8 cellular contexts compared by ENCODE assay signal in genomic region chr10:103197177-103197576, GRCh38. TPM values are rescaled to one million over a fixed set of nuclear protein-coding genes. Genes with fewer than 3 reads are reported as not detected.
DNase-seq lines count a peak whose midpoint lies in the region; ATAC-seq and TF ChIP-seq lines count a peak whose summit lies in the region.

No MANE protein-coding gene starts in this region.

- peak overlapping the region in 5 of 11 experiments; percentile 15 to 84 (median 61); a peak in 8 of 22 replicates for H3K9ac ChIP-seq in BLaER1 treated with 17β-estradiol and CSF1 and Interleukin-3, amounts not matched to agents 10 nM and 100 nM

- H3K4me1 ChIP-seq in BLaER1 treated with 17β-estradiol and CSF1 and Interleukin-3, amounts not matched to agents 10 nM and 100 nM = peaks cover 23 to 66% (median 30%) of the 10 kb centered on the region in 10 experiments
- H3K4me1 ChIP-seq in right lobe of liver = peaks cover 0 to 17% (median 2%) of the 10 kb centered on the region in 4 donors

- H3K27ac ChIP-seq in BLaER1 treated with 17β-estradiol and CSF1 and Interleukin-3, amounts not matched to agents 10 nM and 100 nM = peak overlapping the region in 7 of 11 experiments; percentile 10 to 91 (median 68); a peak in 13 of 22 replicates
- H3K27ac ChIP-seq in brain microvascular endothelial cell (no peak overlapping the region), right lobe of liver (peak overlapping the region; percentile 30 to 71 (median 59))

- intact Hi-C loops in right lobe of liver (cut with DNase I) = no loop called here

- peak; percentile 91 for DNase-seq in M059J (ENCODE audit: low read depth)
- DNase-seq in brain microvascular endothelial cell = peak; percentile 70
- peak; percentile 68 to 74 (median 70) for DNase-seq in right lobe of liver
- DNase-seq in ureter (ENCODE audit: low spot score) = peak; percentile 50

- no peaks in the 10 kb centered on the region for H3K9me3 ChIP-seq in BLaER1 treated with 17β-estradiol and CSF1 and Interleukin-3, amounts not matched to agents 10 nM and 100 nM (replicated peaks in 1 of 11)
- no peaks in the 10 kb centered on the region for H3K9me3 ChIP-seq in right lobe of liver

- no peak for TF ChIP-seq CTCF in brain microvascular endothelial cell (IDR thresholded peaks at IDR 0.05; ENCODE audit: low read depth, low read length, missing control alignments)
- TF ChIP-seq CTCF in right lobe of liver (IDR thresholded peaks at IDR 0.05) = no peak

- TF ChIP-seq POLR2A in right lobe of liver (IDR thresholded peaks at IDR 0.05) = peak; percentile 64

- 37% methylated on average over 3 of the region's 3 CpGs for WGBS in right lobe of liver (ENCODE audit: insufficient coverage, low coverage, low lambda C conversion rate, missing lambda C conversion rate)

- H3K36me3 ChIP-seq in BLaER1 treated with 17β-estradiol and CSF1 and Interleukin-3, amounts not matched to agents 10 nM and 100 nM = no peaks in the 10 kb centered on the region
- H3K36me3 ChIP-seq in brain microvascular endothelial cell (replicated peaks) (no peaks in the 10 kb centered on the region), right lobe of liver (no peaks in the 10 kb centered on the region)

- peaks cover 0 to 7% (median 2%) of the 10 kb centered on the region in 11 experiments; a peak in 8 of 22 replicates for H4K20me1 ChIP-seq in BLaER1 treated with 17β-estradiol and CSF1 and Interleukin-3, amounts not matched to agents 10 nM and 100 nM

- no peaks in the 10 kb centered on the region for H3K27me3 ChIP-seq in BLaER1 treated with 17β-estradiol and CSF1 and Interleukin-3, amounts not matched to agents 10 nM and 100 nM
- H3K27me3 ChIP-seq in brain microvascular endothelial cell (replicated peaks) = no peaks in the 10 kb centered on the region
- H3K27me3 ChIP-seq in right lobe of liver = no peaks in the 10 kb centered on the region

- peak overlapping the region in 3 of 10 experiments; percentile 7 to 39 (median 33); a peak in 5 of 20 replicates for H3K4me3 ChIP-seq in BLaER1 treated with 17β-estradiol and CSF1 and Interleukin-3, amounts not matched to agents 10 nM and 100 nM
- H3K4me3 ChIP-seq in brain microvascular endothelial cell (ENCODE audit: low read depth, low read length) (no peak overlapping the region), right lobe of liver (peak overlapping the region in 1 of 3 donors; percentile 8)

- in situ Hi-C loops in brain microvascular endothelial cell (cut with HindIII; ENCODE audit: low pct_ligation_motif_present, low sequenced_read_pairs) = no loop called here

- H3K4me2 ChIP-seq in BLaER1 treated with 17β-estradiol and CSF1 and Interleukin-3, amounts not matched to agents 10 nM and 100 nM = peak overlapping the region; percentile 33 to 93 (median 65)

- ATAC-seq in right lobe of liver (peak; percentile 66 to 81 (median 78)), HG03571 (IDR thresholded peaks at IDR 0.05; ENCODE audit: unreplicated experiment) (no peak), HG03378 (IDR thresholded peaks at IDR 0.05; ENCODE audit: unreplicated experiment) (no peak), GM19463 (IDR thresholded peaks at IDR 0.05; ENCODE audit: unreplicated experiment) (no peak)

RNA-seq across cellular contexts. Expression of gene NT5C2, which starts 4.1 kb away (rescaled TPM):
- 43.8 and 71.4 TPM in 2 replicates for total RNA-seq in M059J (2014; rRNA removed; shearing (Covaris generic))
- 10 to 100 TPM; 17.3 to 39.2 (median 32.4) TPM for total RNA-seq in right lobe of liver
- total RNA-seq in ureter = 172 TPM

RNA-seq across cellular contexts. Expression of gene RPEL1, which starts 48.5 kb away (rescaled TPM):
- 0.12 TPM in 1 of 2 replicates, not detected in the other for total RNA-seq in M059J (2014; rRNA removed; shearing (Covaris generic))
- total RNA-seq in right lobe of liver = not detected
- not detected for total RNA-seq in ureter

Comparison
In these comparisons a context has a peak if more than half of its experiments do, and no peak if none do; other contexts are left out.
1. ATAC-seq: peak in right lobe of liver (4 of 4); none in HG03571 (single experiment), HG03378 (single experiment) and GM19463 (single experiment).
2. Peak in every context shown above with its lines, with median percentiles within 50 percentile points of each other: DNase-seq.